8 cellular contexts compared by ENCODE assay signal in the genomic region with DNA sequence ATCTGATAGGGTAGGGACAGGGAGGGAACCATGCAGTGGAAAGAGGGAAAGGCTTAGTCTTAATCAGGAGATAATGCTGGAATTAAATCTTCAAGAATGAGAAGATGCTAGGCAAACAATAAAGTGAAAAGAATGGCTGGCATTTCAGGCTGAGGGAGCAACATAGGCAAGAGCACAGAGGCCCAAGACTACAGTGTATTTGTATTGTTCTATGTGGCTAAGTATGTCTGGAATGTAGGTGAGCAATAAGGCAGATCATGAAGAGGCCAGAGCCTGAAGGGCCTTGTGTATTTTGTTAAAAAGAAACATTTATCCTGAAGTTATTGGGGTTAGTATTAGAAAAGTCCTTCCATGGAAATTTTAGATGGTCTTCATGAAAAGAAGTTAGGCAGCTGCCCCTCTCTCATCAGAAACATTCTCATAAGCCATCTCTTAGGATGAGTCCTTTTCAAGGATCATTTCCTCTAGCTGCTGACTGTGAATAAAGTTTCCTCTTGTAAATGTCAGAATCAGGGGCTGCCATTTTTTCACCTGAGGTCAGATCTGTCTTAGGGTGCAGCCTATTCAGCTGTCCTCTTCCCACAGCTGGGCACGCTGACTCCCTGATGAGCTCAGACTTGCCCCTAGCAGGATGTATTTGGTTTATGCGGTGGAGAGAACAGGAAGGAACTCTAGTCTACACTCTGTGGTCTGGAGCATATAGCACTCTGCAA. TPM values are rescaled to one million over a fixed set of nuclear protein-coding genes. Genes with fewer than 3 reads are reported as not detected.
DNase-seq lines count a peak whose midpoint lies in the region; ATAC-seq, FAIRE-seq and TF ChIP-seq lines count a peak whose summit lies in the region.

No MANE protein-coding gene starts in this region.

- peaks cover 15% of the 10 kb centered on the region for H3K79me2 ChIP-seq in keratinocyte (ENCODE audit: control insufficient read depth, insufficient read depth, low read length)

- TF ChIP-seq CTCF in ascending aorta (IDR thresholded peaks at IDR 0.05) = no peak
- TF ChIP-seq CTCF in keratinocyte (optimal IDR thresholded peaks at IDR 0.05 in 1 of 3, IDR thresholded peaks at IDR 0.05 in 1 of 3, conservative IDR thresholded peaks at IDR 0.05 in 1 of 3; ENCODE audit: extremely low read depth in 1 of 3, insufficient read depth in 2 of 3, low read length in 3 of 3) = no peak

- H3K4me1 ChIP-seq in ascending aorta (peaks cover 8 to 24% of the 10 kb centered on the region in 2 donors), keratinocyte (ENCODE audit: control insufficient read depth, extremely low read depth, insufficient read depth, low read length) (peaks cover 54% of the 10 kb centered on the region)

- peak; percentile 95 for FAIRE-seq in keratinocyte (lab: Jason Lieb, UNC)

- peak overlapping the region; percentile 67 for H3K4me2 ChIP-seq in keratinocyte (ENCODE audit: control insufficient read depth, extremely low read depth, insufficient read depth, low read depth, low read length)

- H4K20me1 ChIP-seq in keratinocyte (ENCODE audit: control insufficient read depth, extremely low read depth, insufficient read depth, low read length) = no peaks in the 10 kb centered on the region

- H3K27ac ChIP-seq in ascending aorta = peak overlapping the region; percentile 70 to 74
- peak overlapping the region; percentile 80 for H3K27ac ChIP-seq in keratinocyte (ENCODE audit: control insufficient read depth, insufficient read depth, low read length)

- DNase-seq in activated gamma-delta T cell treated with Interleukin-2 at 50 U/mL for 16 hours (peak; percentile 49), activated gamma-delta T cell (lab: John Stamatoyannopoulos, UW) (no peak), RPMI8226 (peak; percentile 41), ascending aorta (ENCODE audit: low spot score in 2 of 2) (peak in 1 of 2 donors; percentile 24), keratinocyte (ENCODE audit: low read depth, low spot score) (peak; percentile 79), NCI-H1417 (lab: John Stamatoyannopoulos, UW) (no peak)
- DNase-seq in stimulated activated CD8-positive, alpha-beta memory T cell treated with anti-CD3 and anti-CD28 coated beads, Interleukin-7, amount 100 ng/mL, for 1 hour (ENCODE audit: low read depth in 2 of 2) = peak; percentile 3 to 20

- peak overlapping the region; percentile 42 for H3K9ac ChIP-seq in keratinocyte (ENCODE audit: control insufficient read depth, extremely low read depth, insufficient read depth, low read length)

- no peak overlapping the region for H3K4me3 ChIP-seq in ascending aorta
- peak overlapping the region in 2 of 3 experiments; percentile 35 to 41 for H3K4me3 ChIP-seq in keratinocyte (ENCODE audit: control insufficient read depth in 2 of 3, extremely low read depth in 1 of 3, insufficient read depth in 2 of 3, low read depth in 1 of 3, low read length in 3 of 3)

- H3K27me3 ChIP-seq in ascending aorta (no peaks in the 10 kb centered on the region), keratinocyte (ENCODE audit: control insufficient read depth, extremely low read depth, insufficient read depth, low read length) (no peaks in the 10 kb centered on the region)

- no peak overlapping the region for H2AFZ ChIP-seq in keratinocyte (ENCODE audit: control insufficient read depth, low read length)

- H3K36me3 ChIP-seq in ascending aorta (peaks cover 4 to 53% of the 10 kb centered on the region in 2 donors), keratinocyte (ENCODE audit: control insufficient read depth in 2 of 2, extremely low read depth in 1 of 2, insufficient read depth in 2 of 2, low read length in 2 of 2) (peaks cover 4 to 11% of the 10 kb centered on the region in 2 experiments)

- dilution Hi-C loops in keratinocyte (cut with MboI; ENCODE audit: extremely low pct_ligation_motif_present, low sequenced_read_pairs) = no loop called here

- H3K9me1 ChIP-seq in keratinocyte (ENCODE audit: control insufficient read depth, extremely low read depth, insufficient read depth, low read length) = no peaks in the 10 kb centered on the region

- ATAC-seq in HG03039 (IDR thresholded peaks at IDR 0.05; ENCODE audit: unreplicated experiment) = peak; percentile 100

- peaks cover 4 to 5% of the 10 kb centered on the region in 2 donors for H3K9me3 ChIP-seq in ascending aorta
- peaks cover 6% of the 10 kb centered on the region for H3K9me3 ChIP-seq in keratinocyte (ENCODE audit: control insufficient read depth, low read depth, low read length)

- intact Hi-C loops in ascending aorta (cut with DNase I) = no loop called here

RNA-seq across cellular contexts. Expression of a gene that starts 46.3 kb away (rescaled TPM):
- total RNA-seq in ascending aorta = 22.1 TPM
- 51.2 to 116 TPM (median 97.3 TPM) in 3 replicates for polyA plus RNA-seq in keratinocyte
- polyA plus RNA-seq in keratinocyte (2011; ENCODE audit: low read depth) = 24.5 TPM
- polyA plus RNA-seq in keratinocyte (2011; cell fraction: cytosol; rRNA removed) = 14.4 and 34.5 TPM in 2 replicates
- polyA plus RNA-seq in keratinocyte (2011; cell fraction: nucleus; rRNA removed) = 136 and 160 TPM in 2 replicates
- 25.1 and 46.8 TPM in 2 replicates for polyA plus RNA-seq in keratinocyte (2012; ENCODE audit: low replicate concordance)
- 274 to 455 TPM (median 398 TPM) in 3 replicates for polyA minus RNA-seq in keratinocyte
- 33.2 TPM for polyA minus RNA-seq in keratinocyte (2011; cell fraction: cytosol; rRNA and poly(A)+ RNA removed)
- polyA minus RNA-seq in keratinocyte (2011; cell fraction: nucleus; rRNA and poly(A)+ RNA removed) = 171 and 369 TPM in 2 replicates

Comparison
In these comparisons a context has a peak if more than half of its experiments do, and no peak if none do; other contexts are left out.
1. DNase-seq: peak in activated gamma-delta T cell treated with Interleukin-2 at 50 U/mL for 16 hours (single experiment), RPMI8226 (single experiment), keratinocyte (single experiment) and stimulated activated CD8-positive, alpha-beta memory T cell treated with anti-CD3 and anti-CD28 coated beads, Interleukin-7, amount 100 ng/mL, for 1 hour (2 of 2); none in activated gamma-delta T cell (single experiment) and NCI-H1417 (0 of 3).
2. H3K4me3 ChIP-seq: peak in keratinocyte (2 of 3); none in ascending aorta (0 of 2).